ENCODE assay signal across 12 cellular contexts in the genomic region with DNA sequence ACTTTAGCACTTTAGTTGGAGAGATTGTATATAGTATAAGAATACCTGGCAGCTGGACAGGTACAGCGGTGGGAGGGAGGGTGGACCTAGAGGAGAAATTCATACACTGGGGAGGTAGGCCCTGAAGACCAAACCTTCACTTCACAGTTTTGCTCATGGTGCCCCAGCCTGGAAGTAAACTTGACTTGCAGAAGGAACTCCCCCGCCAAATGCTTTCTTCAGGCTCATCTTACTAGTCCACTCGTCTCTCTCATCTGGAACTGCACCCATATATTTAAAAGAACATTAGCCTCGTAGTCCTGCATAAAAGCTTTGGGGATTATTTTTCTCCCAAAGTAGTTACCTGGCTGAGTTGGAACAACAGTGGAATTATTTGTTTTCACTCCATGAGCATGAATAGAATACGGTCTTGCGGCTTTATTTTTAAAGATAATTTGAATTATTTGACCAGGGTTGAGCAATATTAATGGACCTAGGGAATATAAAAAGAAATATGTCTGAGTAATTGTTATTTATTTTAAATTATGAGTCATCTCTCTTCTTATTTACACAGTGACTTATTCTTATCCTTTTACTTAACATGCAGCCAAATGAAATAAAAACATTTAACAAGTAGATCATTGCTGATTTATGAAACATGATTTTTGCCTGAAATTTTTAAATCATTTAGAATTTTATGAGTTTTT. TPM values are rescaled to one million over a fixed set of nuclear protein-coding genes. Genes with fewer than 3 reads are reported as not detected.
DNase-seq lines count a peak whose midpoint lies in the region; ATAC-seq, FAIRE-seq and TF ChIP-seq lines count a peak whose summit lies in the region.
"Had no signal": no experiment of that assay in that cellular context is flagged by ENCODE, and none has a peak within 500 bp of the region (broad histone marks: within the 10 kb centered on the region; RNA-seq: fewer than 3 reads in every experiment).

No MANE protein-coding gene starts in this region.

- peak; percentile 85 for DNase-seq in HCEC 1CT
- no peak for DNase-seq in RCC 7860 (ENCODE audit: low spot score)
- DNase-seq in fibroblast of mammary gland (ENCODE audit: low read depth), result peak; percentile 70
- DNase-seq in smooth muscle cell (lab: John Stamatoyannopoulos, UW; ENCODE audit: unreplicated experiment), result no peak
- DNase-seq in stimulated activated naive CD4-positive, alpha-beta T cell treated with Interleukin-2 at 50 U/mL for 16 hours (lab: John Stamatoyannopoulos, UW), result no peak
- DNase-seq in stimulated activated CD4-positive, alpha-beta T cell treated with anti-CD3 and anti-CD28 coated beads, Interleukin-1b, Interleukin-23, amount 100 ng/mL, for 48 hours, result no peak
- DNase-seq: activated naive CD4-positive, alpha-beta T cell treated with anti-CD3 and anti-CD28 coated beads, Interleukin-2, amount 10 ng/mL, durations not matched to agents 7 days and 5 days; DND-41; effector memory CD4-positive, alpha-beta T cell; NCI-H524 treated with DMSO at 0.1 percent for 48 hours had no signal

- peak; percentile 62 for FAIRE-seq in RCC 7860 (lab: Jason Lieb, UNC)

- no peak for TF ChIP-seq CTCF in fibroblast of mammary gland (conservative IDR thresholded peaks at IDR 0.05; ENCODE audit: control insufficient read depth, insufficient read depth, low read depth, low read length)
- TF ChIP-seq CTCF in smooth muscle cell (IDR thresholded peaks at IDR 0.05; ENCODE audit: borderline replicate concordance, insufficient read depth, poor library complexity, severe bottlenecking), result no peak

- no peaks in the 10 kb centered on the region for H3K36me3 ChIP-seq in smooth muscle cell (ENCODE audit: low read depth)

- H3K27me3 ChIP-seq in smooth muscle cell (ENCODE audit: low read depth), result no peaks in the 10 kb centered on the region

- peak overlapping the region; percentile 12 for H3K27ac ChIP-seq in smooth muscle cell (ENCODE audit: low read depth)

- no peaks in the 10 kb centered on the region for H4K20me1 ChIP-seq in smooth muscle cell (ENCODE audit: low read depth)

- peak overlapping the region; percentile 15 for H3K4me2 ChIP-seq in smooth muscle cell

- H3F3A ChIP-seq in smooth muscle cell (ENCODE audit: low read depth), result peaks cover 12% of the 10 kb centered on the region

- no peak overlapping the region for H3K9ac ChIP-seq in smooth muscle cell (ENCODE audit: low read depth)

- H2AFZ ChIP-seq in smooth muscle cell (ENCODE audit: low read depth), result no peak overlapping the region

- 84% methylated on average over 6 of the region's 6 CpGs for WGBS in smooth muscle cell (ENCODE audit: low lambda C conversion rate)

- no peak for ATAC-seq in GM18873 (IDR thresholded peaks at IDR 0.05; ENCODE audit: low FRiP score, unreplicated experiment)

- H3K79me2 ChIP-seq in smooth muscle cell (ENCODE audit: low read depth), result no peaks in the 10 kb centered on the region

- H3K4me3 ChIP-seq in fibroblast of mammary gland (ENCODE audit: control insufficient read depth, low read depth, low read length), result no peak overlapping the region
- H3K4me3 ChIP-seq in smooth muscle cell, result no peak overlapping the region

- H3K9me3 ChIP-seq in smooth muscle cell (replicated peaks; ENCODE audit: low read depth), result no peaks in the 10 kb centered on the region

- peaks cover 21% of the 10 kb centered on the region for H3K4me1 ChIP-seq in smooth muscle cell (ENCODE audit: low read depth)

RNA-seq across cellular contexts. Expression of a gene that starts 25.5 kb away (rescaled TPM):
- total RNA-seq in smooth muscle cell, result 2.5 and 2.6 TPM in 2 replicates
- polyA plus RNA-seq in smooth muscle cell, result 0.67 TPM in 1 of 2 replicates, not detected in the other
- polyA plus RNA-seq: neural cell had no signal

Comparison
In these comparisons a context has a peak if more than half of its experiments do, and no peak if none do; other contexts are left out.
1. DNase-seq: peak in HCEC 1CT (single experiment) and fibroblast of mammary gland (single experiment); none in RCC 7860 (single experiment), smooth muscle cell (single experiment), stimulated activated naive CD4-positive, alpha-beta T cell treated with Interleukin-2 at 50 U/mL for 16 hours (single experiment) and stimulated activated CD4-positive, alpha-beta T cell treated with anti-CD3 and anti-CD28 coated beads, Interleukin-1b, Interleukin-23, amount 100 ng/mL, for 48 hours (single experiment).